11 cellular contexts compared by ENCODE assay signal in the genomic region with DNA sequence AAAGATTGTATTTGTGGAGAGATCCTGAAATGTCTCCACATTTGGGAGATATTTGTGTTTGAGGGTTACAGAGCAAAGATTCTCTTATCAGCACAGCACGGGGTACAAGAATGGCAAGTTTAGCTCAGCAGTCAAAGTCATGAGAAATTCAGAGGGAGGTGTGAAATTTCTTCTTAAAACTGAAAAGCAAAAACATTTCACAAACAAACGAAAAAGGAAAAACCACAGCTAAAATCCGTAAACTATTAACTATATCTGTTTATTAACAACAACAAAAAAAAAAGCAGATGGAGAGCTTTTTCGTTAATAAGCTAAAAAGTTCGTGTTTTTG. TPM values are rescaled to one million over a fixed set of nuclear protein-coding genes. Genes with fewer than 3 reads are reported as not detected.
DNase-seq lines count a peak whose midpoint lies in the region; ATAC-seq, FAIRE-seq and TF ChIP-seq lines count a peak whose summit lies in the region.
"Had no signal": no experiment of that assay in that cellular context is flagged by ENCODE, and none has a peak within 500 bp of the region (broad histone marks: within the 10 kb centered on the region; RNA-seq: fewer than 3 reads in every experiment).

No MANE protein-coding gene starts in this region.

- FAIRE-seq in GM12878 (lab: Jason Lieb, UNC), result no peak

- SMC1A ChIA-PET in GM12878 (lab: Charles Lee; ENCODE audit: uncharacterized antibody, unreplicated experiment), result interaction anchor here (0.7 to 18.3 kb wide), 38 partner anchors 19 to 458 kb away, joined by 3 to 596 read pairs (median 5); no protein-coding TSS in a partner anchor

- RAD21 ChIA-PET in GM12878 (lab: Charles Lee; ENCODE audit: unreplicated experiment), result interaction anchor here (0.7 to 7.6 kb wide), 38 partner anchors 9 to 455 kb away, joined by 3 to 273 read pairs (median 5); partner anchors contain the start of gene FLI1

- POLR2A ChIA-PET in GM12878 (lab: Charles Lee), result interaction anchor here (0.7 to 6.7 kb wide), 15 partner anchors 9 to 446 kb away, joined by 3 to 30 read pairs (median 3); no protein-coding TSS in a partner anchor

- no TSS peak for BruUV-seq in GM12878 (replicated peaks; lab: Mats Ljungman, UMichigan)

- intact Hi-C loops in GM12878 (cut with micrococcal nuclease; ENCODE audit: unreplicated experiment) (loop anchor here (2.0 kb wide), 1 partner anchor 106 kb away; no protein-coding TSS in a partner anchor), breast epithelium (cut with DNase I; ENCODE audit: low total_unique reads) (no loop called here)

- peaks cover 43 to 89% (median 75%) of the 10 kb centered on the region in 4 donors for H3K4me1 Mint-ChIP-seq in CD4-positive, CD25-positive, alpha-beta regulatory T cell

- peak overlapping the region; percentile 46; the same call in 1 of the 2 replicates for H2AFZ ChIP-seq in GM12878 (ENCODE audit: control insufficient read depth, low read depth, low read length)

- H3K9me3 ChIP-seq in CD4-positive, CD25-positive, alpha-beta regulatory T cell (ENCODE audit: control insufficient read depth in 2 of 2, low read length in 2 of 2), result no peaks in the 10 kb centered on the region
- H3K9me3 ChIP-seq in GM12878 (replicated peaks; ENCODE audit: control insufficient read depth, insufficient read depth, low read length) (no peaks in the 10 kb centered on the region), breast epithelium (no peaks in the 10 kb centered on the region)

- H3K4me2 ChIP-seq in GM12878 (ENCODE audit: control insufficient read depth, insufficient read depth), result peak overlapping the region; percentile 4; the same call in 1 of the 2 replicates

- H4K20me1 ChIP-seq in GM12878 (ENCODE audit: control insufficient read depth, insufficient read depth), result no peaks in the 10 kb centered on the region

- peaks cover 79% of the 10 kb centered on the region for H3K4me1 ChIP-seq in CD4-positive, CD25-positive, alpha-beta regulatory T cell (ENCODE audit: control insufficient read depth, insufficient read depth, low read length, poor library complexity, severe bottlenecking)
- H3K4me1 ChIP-seq in GM12878 (ENCODE audit: control insufficient read depth, insufficient read depth, low read length), result peaks cover 65% of the 10 kb centered on the region
- H3K4me1 ChIP-seq in breast epithelium, result no peaks in the 10 kb centered on the region

- H3K4me3 ChIP-seq in CD4-positive, CD25-positive, alpha-beta regulatory T cell (ENCODE audit: low read depth, low read length), result peak overlapping the region; percentile 51
- no peak overlapping the region for H3K4me3 ChIP-seq in GM12878
- no peak overlapping the region for H3K4me3 ChIP-seq in breast epithelium
- H3K4me3 ChIP-seq: dorsolateral prefrontal cortex had no signal

- H3K27ac Mint-ChIP-seq in CD4-positive, CD25-positive, alpha-beta regulatory T cell, result peak overlapping the region; percentile 90 to 100 (median 97)

- no peak for DNase-seq in CD4-positive, CD25-positive, alpha-beta regulatory T cell
- DNase-seq in GM12878 (ENCODE audit: low read depth, low spot score), result no peak
- no peak for DNase-seq in ecto neural progenitor cell (ENCODE audit: low spot score)
- DNase-seq in breast epithelium (ENCODE audit: low spot score in 2 of 2), result no peak
- no peak for DNase-seq in AML-193 (lab: John Stamatoyannopoulos, UW)
- DNase-seq in stimulated activated CD4-positive, alpha-beta T cell treated with anti-CD3 and anti-CD28 coated beads, Interleukin-4, amount 100 ng/mL, for 1 hour, result no peak
- DNase-seq: dorsolateral prefrontal cortex, NCI-H510A treated with DMSO at 0.1 percent for 48 hours had no signal

- H3K79me2 ChIP-seq in GM12878 (ENCODE audit: control insufficient read depth, insufficient read depth, low read length), result no peaks in the 10 kb centered on the region; the same call in 1 of the 2 replicates

- H3K27me3 Mint-ChIP-seq in CD4-positive, CD25-positive, alpha-beta regulatory T cell, result no peaks in the 10 kb centered on the region

- H3K27ac ChIP-seq in CD4-positive, CD25-positive, alpha-beta regulatory T cell (ENCODE audit: insufficient read depth, low read length, poor library complexity, severe bottlenecking), result peak overlapping the region; percentile 87
- H3K27ac ChIP-seq in GM12878 (ENCODE audit: control insufficient read depth, insufficient read depth), result peak overlapping the region; percentile 40; the same call in 1 of the 2 replicates
- H3K27ac ChIP-seq in breast epithelium, result peak overlapping the region in 1 of 2 donors; percentile 25
- H3K27ac ChIP-seq: dorsolateral prefrontal cortex had no signal

- H3K4me3 Mint-ChIP-seq in CD4-positive, CD25-positive, alpha-beta regulatory T cell, result peak overlapping the region; percentile 32 to 84 (median 78)
- H3K4me3 Mint-ChIP-seq: CD14-positive monocyte had no signal

- no peak for TF ChIP-seq EP300 in GM12878 (IDR thresholded peaks at IDR 0.05; ENCODE audit: borderline replicate concordance in 1 of 2, control insufficient read depth in 1 of 2, low read depth in 2 of 2, low read length in 2 of 2)

- CTCF ChIA-PET in GM12878 (lab: Yijun Ruan, JAX), result interaction anchor here (0.6 to 17.7 kb wide), 26 partner anchors 8 to 471 kb away, joined by 3 to 444 read pairs (median 6); no protein-coding TSS in a partner anchor

- in situ Hi-C loops in GM12878 (cut with MboI), result loop anchor here (5.0 to 25.0 kb wide), 2 partner anchors 209 to 336 kb away; no protein-coding TSS in a partner anchor

- H3K36me3 ChIP-seq in CD4-positive, CD25-positive, alpha-beta regulatory T cell (ENCODE audit: control insufficient read depth, insufficient read depth, low read length), result no peaks in the 10 kb centered on the region
- H3K36me3 ChIP-seq in GM12878 (ENCODE audit: control insufficient read depth in 2 of 2, insufficient read depth in 2 of 2, low read length in 1 of 2) (no peaks in the 10 kb centered on the region), breast epithelium (no peaks in the 10 kb centered on the region)

- no peaks in the 10 kb centered on the region for H3K9me3 Mint-ChIP-seq in CD4-positive, CD25-positive, alpha-beta regulatory T cell
- H3K9me3 Mint-ChIP-seq: CD14-positive monocyte had no signal

- ATAC-seq in CD4-positive, CD25-positive, alpha-beta regulatory T cell (ENCODE audit: low read depth in 2 of 2), result no peak
- ATAC-seq in GM19043 (IDR thresholded peaks at IDR 0.05; ENCODE audit: low read depth, unreplicated experiment), result peak; percentile 28
- ATAC-seq in HG03159 (IDR thresholded peaks at IDR 0.05; ENCODE audit: unreplicated experiment), result peak; percentile 13
- ATAC-seq in GM12878, result peak; percentile 1; the same call in 2 of the 3 replicates

- no peak for TF ChIP-seq RAD21 in GM12878 (IDR thresholded peaks at IDR 0.05; ENCODE audit: insufficient read depth, low read depth, low read length)

- H3K27me3 ChIP-seq in CD4-positive, CD25-positive, alpha-beta regulatory T cell (ENCODE audit: control insufficient read depth, insufficient read depth, low read length), result no peaks in the 10 kb centered on the region
- no peaks in the 10 kb centered on the region for H3K27me3 ChIP-seq in GM12878 (replicated peaks in 1 of 2; ENCODE audit: control insufficient read depth in 2 of 2, insufficient read depth in 2 of 2, low read length in 1 of 2)
- H3K27me3 ChIP-seq in breast epithelium, result no peaks in the 10 kb centered on the region

- TF ChIP-seq CTCF in GM12878 (IDR thresholded peaks at IDR 0.05 in 2 of 3, conservative IDR thresholded peaks at IDR 0.05 in 1 of 3; ENCODE audit: control insufficient read depth in 2 of 3, extremely low read depth in 1 of 3, insufficient read depth in 1 of 3, low read depth in 3 of 3, low read length in 3 of 3) (no peak), breast epithelium (IDR thresholded peaks at IDR 0.05) (no peak)

- no peaks in the 10 kb centered on the region for H3K36me3 Mint-ChIP-seq in CD4-positive, CD25-positive, alpha-beta regulatory T cell
- H3K36me3 Mint-ChIP-seq: CD14-positive monocyte had no signal

- 0% methylated on average over 5 of the region's 5 CpGs for WGBS in GM12878 (ENCODE audit: insufficient coverage, insufficient replicate concordance, low lambda C conversion rate, missing lambda C conversion rate)

- H3K9ac ChIP-seq in GM12878 (ENCODE audit: control insufficient read depth, insufficient read depth, low read length), result no peak overlapping the region; the same call in 1 of the 2 replicates

- no peak for TF ChIP-seq POLR2A in GM12878 (IDR thresholded peaks at IDR 0.05; ENCODE audit: low read depth, low read length)
- TF ChIP-seq POLR2A in breast epithelium (IDR thresholded peaks at IDR 0.05), result no peak

TF ChIP-seq in GM12878, 131 proteins besides CTCF, POLR2A, EP300 and RAD21 (continues in another document):
- TF ChIP-seq LARP7 (IDR thresholded peaks at IDR 0.05) (no peak), SMAD1 (IDR thresholded peaks at IDR 0.05; ENCODE audit: low read depth, partially characterized antibody) (peak; percentile 47), RAD51 (IDR thresholded peaks at IDR 0.05) (peak; percentile 9; the same call in 1 of the 2 replicates), MEF2B (IDR thresholded peaks at IDR 0.05; ENCODE audit: partially characterized antibody, poor library complexity, severe bottlenecking) (peak; percentile 50), NBN (IDR thresholded peaks at IDR 0.05) (peak; percentile 45; the same call in 1 of the 2 replicates), SP1 (IDR thresholded peaks at IDR 0.05; ENCODE audit: low read depth, low read length) (no peak), ZNF384 (IDR thresholded peaks at IDR 0.05; ENCODE audit: borderline replicate concordance, low read depth, low read length) (peak; percentile 64; the same call in 1 of the 2 replicates)

RNA-seq across cellular contexts. Expression of gene ETS1, which starts 41.0 kb away (rescaled TPM):
- total RNA-seq in CD4-positive, CD25-positive, alpha-beta regulatory T cell, result 1,033 TPM
- polyA plus RNA-seq in CD4-positive, CD25-positive, alpha-beta regulatory T cell, result 100 to 1,000 TPM; 489 to 636 (median 541) TPM
- 48.9 and 50.6 TPM in 2 replicates for total RNA-seq in GM12878 (2013; cell fraction: nucleolus; rRNA removed)
- total RNA-seq in GM12878 (2014; rRNA removed) (50.9 and 51.8 TPM in 2 replicates), GM12878 (2014; rRNA removed; fragmentation: Illumina TruSeq; extraction: Trizol) (59.9 and 60.2 TPM in 2 replicates), GM12878 (2021) (106 and 112 TPM in 2 replicates), breast epithelium (10 to 100 TPM; 65.6 to 92.1 (median 73.2) TPM)
- polyA plus RNA-seq in GM12878 (2011; ENCODE audit: low read depth), result 52.5 TPM
- polyA plus RNA-seq in GM12878 (2011; rRNA removed) (59.9 and 66.2 TPM in 2 replicates), GM12878 (2014; fragmentation: Illumina TruSeq; extraction: Trizol) (112 and 121 TPM in 2 replicates), GM12878 (2014; fragmentation: Nextera tagmentation; extraction: Ambion mirVana) (10 to 100 TPM; 12.5 to 21.3 TPM), GM12878 (2014; rRNA removed) (60.5 and 64.9 TPM in 2 replicates), GM12878 (2016; fragmentation: Nextera tagmentation; extraction: Ambion mirVana) (10 to 100 TPM; 22.6 to 27.2 TPM)
- polyA plus RNA-seq in GM12878 (2011; cell fraction: cytosol; rRNA removed), result 62.2 and 71.2 TPM in 2 replicates
- polyA plus RNA-seq in GM12878 (2011; cell fraction: nucleus; rRNA removed), result 25.2 and 33.5 TPM in 2 replicates
- polyA plus RNA-seq in GM12878 (2012), result 88.4 and 91.7 TPM in 2 replicates
- polyA minus RNA-seq in GM12878 (2011; rRNA and poly(A)+ RNA removed), result 87.3 and 88.4 TPM in 2 replicates
- polyA minus RNA-seq in GM12878 (2011; cell fraction: cytosol; rRNA and poly(A)+ RNA removed), result 31.1 and 36.9 TPM in 2 replicates
- 35.8 and 53.5 TPM in 2 replicates for polyA minus RNA-seq in GM12878 (2011; cell fraction: nucleus; rRNA and poly(A)+ RNA removed)

Comparison
In these comparisons a context has a peak if more than half of its experiments do, and no peak if none do; other contexts are left out.
1. ATAC-seq: peak in GM19043 (single experiment), HG03159 (single experiment) and GM12878 (single experiment); none in CD4-positive, CD25-positive, alpha-beta regulatory T cell (0 of 2).